18 cellular contexts compared by ENCODE assay signal in the genomic region with DNA sequence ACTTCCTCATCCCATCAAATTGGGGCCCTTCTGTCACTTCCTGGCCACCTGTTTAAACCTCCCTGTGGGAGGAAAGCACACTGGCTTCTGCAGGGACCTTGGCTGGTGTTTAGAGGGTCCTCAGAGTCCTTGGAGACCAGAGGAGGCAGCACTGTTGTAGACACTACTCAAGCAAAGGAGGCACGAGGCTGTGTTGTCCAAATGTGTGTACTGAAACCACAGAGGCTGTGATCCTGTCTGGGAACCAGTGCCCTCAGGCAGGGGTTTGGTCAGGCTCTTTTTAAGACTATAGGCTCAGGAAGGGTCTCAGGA. TPM values are rescaled to one million over a fixed set of nuclear protein-coding genes. Genes with fewer than 3 reads are reported as not detected.
"Had no signal": no experiment of that assay in that cellular context is flagged by ENCODE, and none has a peak within 500 bp of the region (broad histone marks: within the 10 kb centered on the region; RNA-seq: fewer than 3 reads in every experiment).

No MANE protein-coding gene starts in this region.

- ATAC-seq: activated CD4-positive, CD25-positive, alpha-beta regulatory T cell treated with anti-CD3 and anti-CD28 coated beads, Interleukin-2, amount 50 U/mL, for 24 hours; activated T-helper 17 cell treated with anti-CD3 and anti-CD28 coated beads, Interleukin-2, amount 50 U/mL, for 72 hours; heart left ventricle; naive thymus-derived CD4-positive, alpha-beta T cell; pancreas had no signal

- FAIRE-seq: astrocyte, frontal cortex, pancreas had no signal

- H3K4me1 Mint-ChIP-seq: activated T-helper 17 cell treated with anti-CD3 and anti-CD28 coated beads, Interleukin-2, amount 50 U/mL, for 72 hours had no signal

- H3K4me3 Mint-ChIP-seq: activated T-helper 17 cell treated with anti-CD3 and anti-CD28 coated beads, Interleukin-2, amount 50 U/mL, for 72 hours; naive thymus-derived CD4-positive, alpha-beta T cell had no signal

- H3K4me3 ChIP-seq: heart left ventricle, lung, pancreas, thyroid gland had no signal

- H3K9me3 ChIP-seq: heart left ventricle, pancreas, thyroid gland had no signal

- H3K4me1 ChIP-seq: heart left ventricle, pancreas, thyroid gland had no signal

- H3K27ac ChIP-seq: heart left ventricle, pancreas, thyroid gland had no signal

- H3K9me3 Mint-ChIP-seq: activated T-helper 17 cell treated with anti-CD3 and anti-CD28 coated beads, Interleukin-2, amount 50 U/mL, for 72 hours; naive thymus-derived CD4-positive, alpha-beta T cell had no signal

- H3K27ac Mint-ChIP-seq: activated T-helper 17 cell treated with anti-CD3 and anti-CD28 coated beads, Interleukin-2, amount 50 U/mL, for 72 hours; naive thymus-derived CD4-positive, alpha-beta T cell had no signal

- H3K27me3 ChIP-seq: pancreas, thyroid gland had no signal

- DNase-seq: activated naive CD4-positive, alpha-beta T cell treated with Interleukin-2 at 50 U/mL for 16 hours; dermis blood vessel endothelial cell; naive thymus-derived CD4-positive, alpha-beta T cell; stimulated activated CD4-positive, alpha-beta T cell treated with anti-CD3 and anti-CD28 coated beads, Interleukin-12 subunit alpha, Interleukin-12 subunit beta, amount 100 ng/mL, for 4 hours; stimulated activated CD4-positive, alpha-beta T cell treated with anti-CD3 and anti-CD28 coated beads, Interleukin-2, amount 100 ng/mL, for 24 hours; thyroid gland had no signal

- H3K36me3 ChIP-seq: heart left ventricle, pancreas, thyroid gland had no signal

RNA-seq across cellular contexts. Expression of a gene that starts 40.6 kb away (rescaled TPM):
- total RNA-seq: astrocyte, bronchial epithelial cell, chondrocyte, epithelial cell of proximal tubule, frontal cortex, renal cortical epithelial cell, urinary bladder had no signal
